ENCODE assay signal across 20 cellular contexts in the genomic region with DNA sequence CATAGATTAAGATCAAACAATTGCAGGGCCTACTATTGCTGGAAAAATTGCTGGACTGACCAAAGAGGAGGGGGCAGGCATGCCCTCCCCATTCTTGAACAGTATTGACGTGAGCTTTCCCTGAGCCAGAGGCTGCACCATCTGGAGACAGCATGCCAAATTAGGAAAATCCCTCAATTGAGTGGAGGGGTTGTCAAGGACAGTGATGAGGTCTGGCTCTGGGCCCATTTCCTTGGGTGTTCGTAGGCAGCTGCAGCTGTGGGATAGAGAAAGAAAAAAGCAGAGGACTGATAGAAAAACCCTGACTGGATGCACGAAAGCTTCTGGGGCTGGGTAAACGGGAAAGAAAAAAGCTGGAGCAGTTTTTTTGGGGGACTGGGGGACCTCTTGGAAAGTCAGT. TPM values are rescaled to one million over a fixed set of nuclear protein-coding genes. Genes with fewer than 3 reads are reported as not detected.
A peak's percentile ranks its signal among the peaks of the same experiment; 100 is the strongest.
DNase-seq lines count a peak whose midpoint lies in the region; ATAC-seq and TF ChIP-seq lines count a peak whose summit lies in the region.
"Had no signal": no experiment of that assay in that cellular context is flagged by ENCODE, and none has a peak within 500 bp of the region (broad histone marks: within the 10 kb centered on the region; RNA-seq: fewer than 3 reads in every experiment).

No MANE protein-coding gene starts in this region.

- H3K4me3 ChIP-seq in A673 (ENCODE audit: low read depth, low read length, poor library complexity, severe bottlenecking) = no peak overlapping the region
- no peak overlapping the region for H3K4me3 ChIP-seq in HFF-Myc (replicated peaks; ENCODE audit: low read depth, low read length)
- H3K4me3 ChIP-seq: MG63, PC-9, stomach had no signal

- DNase-seq in A673 (ENCODE audit: low spot score) = peak; percentile 31
- peak; percentile 26 for DNase-seq in HFF-Myc (ENCODE audit: extremely low read depth, low read depth)
- DNase-seq in NCI-H345 treated with DMSO at 0.1 percent for 48 hours (lab: John Stamatoyannopoulos, UW; ENCODE audit: unreplicated experiment) = peak; percentile 47
- no peak for DNase-seq in NOMO-1 (lab: John Stamatoyannopoulos, UW; ENCODE audit: unreplicated experiment in 2 of 2)
- no peak for DNase-seq in Kasumi-1 (lab: John Stamatoyannopoulos, UW)
- no peak for DNase-seq in HuH-7 (ENCODE audit: low spot score)
- DNase-seq: ACHN; activated CD4-positive, alpha-beta T cell treated with anti-CD3 and anti-CD28 coated beads, Interleukin-2, amount 50 U/mL, for 4 hours; CD8-positive, alpha-beta memory T cell; foreskin keratinocyte; HCEC 1CT; left cardiac atrium; MG63; midbrain; stomach had no signal

- POLR2A ChIA-PET in A673 (lab: Charles Lee; ENCODE audit: low non-redundant PET) = no interaction called here

- H3K27me3 Mint-ChIP-seq in brain = peaks cover 7% of the 10 kb centered on the region

- CTCF ChIA-PET in A673 (lab: Charles Lee) = interaction anchor here (1.0 kb wide), 1 partner anchor 247 kb away, joined by 3 read pairs; no protein-coding TSS in a partner anchor

- H3K9me3 ChIP-seq in A673 (ENCODE audit: low read depth, low read length, poor library complexity, severe bottlenecking) = no peaks in the 10 kb centered on the region
- H3K9me3 ChIP-seq: MG63, stomach had no signal

- no peaks in the 10 kb centered on the region for H3K36me3 Mint-ChIP-seq in brain
- H3K36me3 Mint-ChIP-seq: activated naive CD8-positive, alpha-beta T cell; CD8-positive, alpha-beta memory T cell had no signal

- no peaks in the 10 kb centered on the region for H3K4me1 ChIP-seq in A673 (ENCODE audit: insufficient read depth, low read length, poor library complexity, severe bottlenecking)
- H3K4me1 ChIP-seq: foreskin keratinocyte had no signal

- peaks cover 24% of the 10 kb centered on the region for H3K27me3 ChIP-seq in A673 (replicated peaks; ENCODE audit: insufficient read depth, low read depth, low read length, poor library complexity)

- H3K4me1 Mint-ChIP-seq in brain = peaks cover 38% of the 10 kb centered on the region

- H3K4me3 Mint-ChIP-seq in brain = peak overlapping the region in 4 of 5 experiments; percentile 43 to 78 (median 62)
- H3K4me3 Mint-ChIP-seq: activated naive CD8-positive, alpha-beta T cell; CD8-positive, alpha-beta memory T cell; endodermal cell had no signal

- no TSS peak for BruUV-seq in A673 (replicated peaks; lab: Mats Ljungman, UMichigan)

- no peak overlapping the region for H3K27ac ChIP-seq in A673 (ENCODE audit: low read depth, low read length, poor library complexity, severe bottlenecking)
- H3K27ac ChIP-seq: foreskin keratinocyte, PC-9, stomach had no signal

- no peaks in the 10 kb centered on the region for H3K9me3 Mint-ChIP-seq in brain
- H3K9me3 Mint-ChIP-seq: CD8-positive, alpha-beta memory T cell; endodermal cell had no signal

- peak overlapping the region; percentile 41 to 96 (median 86) for H3K27ac Mint-ChIP-seq in brain
- H3K27ac Mint-ChIP-seq: activated naive CD8-positive, alpha-beta T cell; CD8-positive, alpha-beta memory T cell; endodermal cell had no signal

- no peaks in the 10 kb centered on the region for H3K36me3 ChIP-seq in A673 (ENCODE audit: insufficient read depth, low read length, poor library complexity, severe bottlenecking)
- H3K36me3 ChIP-seq: MG63, stomach had no signal

- no peak for ATAC-seq in GM21825 (IDR thresholded peaks at IDR 0.05; ENCODE audit: unreplicated experiment)

- intact Hi-C loops in A673 (cut with micrococcal nuclease; ENCODE audit: unreplicated experiment) = loop anchor here (5.0 to 10.0 kb wide), 2 partner anchors 617 to 684 kb away; no protein-coding TSS in a partner anchor

- TF ChIP-seq CTCF in A673 (conservative IDR thresholded peaks at IDR 0.05; ENCODE audit: low read depth, low read length) (no peak), HFF-Myc (IDR thresholded peaks at IDR 0.05; ENCODE audit: low read depth, low read length, missing control alignments) (no peak), brain (conservative IDR thresholded peaks at IDR 0.05) (no peak)

RNA-seq across cellular contexts. Expression of a gene that starts 22.8 kb away (rescaled TPM):
- 29.2 and 36.7 TPM in 2 replicates for total RNA-seq in A673 (2021)
- 7.9 TPM for polyA plus RNA-seq in brain (ENCODE audit: insufficient read depth, low read depth, low replicate concordance)

Comparison
In these comparisons a context has a peak if more than half of its experiments do, and no peak if none do; other contexts are left out.
1. DNase-seq: peak in A673 (single experiment), HFF-Myc (single experiment) and NCI-H345 treated with DMSO at 0.1 percent for 48 hours (single experiment); none in NOMO-1 (0 of 2), Kasumi-1 (0 of 2) and HuH-7 (single experiment).